Comparison of ENCODE assay signal across 1 cellular context in genomic region chr14:56131865-56132830, GRCh38.
TF ChIP-seq lines count a peak whose summit lies in the region.

No MANE protein-coding gene starts in this region.

TF ChIP-seq in H1, 55 proteins besides CTCF, POLR2A, EP300 and RAD21 (continued from another document):
- no peak for TF ChIP-seq HDAC2 (IDR thresholded peaks at IDR 0.05; ENCODE audit: borderline replicate concordance in 1 of 2, low read depth in 2 of 2, low read length in 2 of 2)
- no peak for TF ChIP-seq EGR1 (IDR thresholded peaks at IDR 0.05; ENCODE audit: borderline replicate concordance, low read depth, low read length)
- TF ChIP-seq ASH2L (IDR thresholded peaks at IDR 0.05; ENCODE audit: low read length) = no peak
- no peak for TF ChIP-seq TEAD4 (IDR thresholded peaks at IDR 0.05; ENCODE audit: low read depth, low read length)
- TF ChIP-seq RNF2 (IDR thresholded peaks at IDR 0.05; ENCODE audit: borderline replicate concordance, low read depth, low read length, missing control alignments, poor library complexity, severe bottlenecking) = no peak
- no peak for TF ChIP-seq EZH2 (IDR thresholded peaks at IDR 0.05; ENCODE audit: low read depth, low read length, severe bottlenecking)
- no peak for TF ChIP-seq PHF8 (conservative IDR thresholded peaks at IDR 0.05; ENCODE audit: low read depth, low read length)
- no peak for TF ChIP-seq SP4 (IDR thresholded peaks at IDR 0.05; ENCODE audit: low read length)
